In the genomic region with DNA sequence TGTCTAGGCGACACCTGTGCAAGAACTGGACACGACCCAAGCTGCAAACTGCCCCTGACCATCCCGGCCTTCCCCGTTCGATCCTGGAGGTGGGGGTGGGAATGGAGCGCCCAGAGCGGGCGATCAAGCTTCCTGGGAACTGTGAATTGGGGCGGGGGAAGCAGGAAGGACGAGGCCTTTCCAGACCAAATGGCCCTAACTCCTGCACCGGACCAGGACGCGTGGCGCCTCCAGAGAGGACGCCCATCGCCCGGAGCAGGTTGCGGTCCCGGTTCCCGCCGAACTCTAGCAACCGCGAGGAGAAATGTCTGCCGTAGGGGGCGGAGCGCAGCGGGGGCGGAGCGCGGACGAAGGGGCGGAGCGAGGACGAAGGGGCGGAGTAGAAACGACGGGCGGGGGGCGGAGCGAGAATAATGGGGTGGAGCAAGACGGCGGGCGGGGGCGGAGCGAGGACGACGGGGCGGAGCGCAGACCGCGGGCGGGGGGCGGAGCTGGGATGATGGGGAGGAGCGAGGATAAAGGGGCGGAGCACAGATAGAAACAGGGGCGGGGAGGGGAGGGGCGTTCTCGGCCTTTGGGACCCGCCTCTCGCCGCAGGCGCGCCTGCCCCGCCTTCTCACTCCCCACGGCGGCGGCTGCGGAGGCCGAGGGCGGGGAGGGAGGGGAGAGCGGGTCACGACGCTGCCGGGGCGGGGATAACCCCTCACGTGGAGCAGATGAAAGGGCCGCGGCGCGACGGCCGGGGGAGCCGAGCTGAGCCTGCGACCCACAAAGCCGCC, we compare ENCODE assay signal across 1 cellular context.
A peak's percentile ranks its signal among the peaks of the same experiment; 100 is the strongest.
TF ChIP-seq lines count a peak whose summit lies in the region.

A gene (plus strand): TSS at position 695 of the 779 bp plus-strand sequence. CDS start 195 bp downstream, outside the sequence.

TF ChIP-seq in K562, 482 proteins besides CTCF, POLR2A, EP300 and RAD21 (continued from another document and continues in another):
- TF ChIP-seq, protein P1, sequence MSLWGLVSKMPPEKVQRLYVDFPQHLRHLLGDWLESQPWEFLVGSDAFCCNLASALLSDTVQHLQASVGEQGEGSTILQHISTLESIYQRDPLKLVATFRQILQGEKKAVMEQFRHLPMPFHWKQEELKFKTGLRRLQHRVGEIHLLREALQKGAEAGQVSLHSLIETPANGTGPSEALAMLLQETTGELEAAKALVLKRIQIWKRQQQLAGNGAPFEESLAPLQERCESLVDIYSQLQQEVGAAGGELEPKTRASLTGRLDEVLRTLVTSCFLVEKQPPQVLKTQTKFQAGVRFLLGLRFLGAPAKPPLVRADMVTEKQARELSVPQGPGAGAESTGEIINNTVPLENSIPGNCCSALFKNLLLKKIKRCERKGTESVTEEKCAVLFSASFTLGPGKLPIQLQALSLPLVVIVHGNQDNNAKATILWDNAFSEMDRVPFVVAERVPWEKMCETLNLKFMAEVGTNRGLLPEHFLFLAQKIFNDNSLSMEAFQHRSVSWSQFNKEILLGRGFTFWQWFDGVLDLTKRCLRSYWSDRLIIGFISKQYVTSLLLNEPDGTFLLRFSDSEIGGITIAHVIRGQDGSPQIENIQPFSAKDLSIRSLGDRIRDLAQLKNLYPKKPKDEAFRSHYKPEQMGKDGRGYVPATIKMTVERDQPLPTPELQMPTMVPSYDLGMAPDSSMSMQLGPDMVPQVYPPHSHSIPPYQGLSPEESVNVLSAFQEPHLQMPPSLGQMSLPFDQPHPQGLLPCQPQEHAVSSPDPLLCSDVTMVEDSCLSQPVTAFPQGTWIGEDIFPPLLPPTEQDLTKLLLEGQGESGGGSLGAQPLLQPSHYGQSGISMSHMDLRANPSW (CRISPR knock-in tag; IDR thresholded peaks at IDR 0.05) = no peak
- no peak for TF ChIP-seq ZNF586 (CRISPR knock-in tag; conservative IDR thresholded peaks at IDR 0.05)
- no peak for TF ChIP-seq CREBBP (IDR thresholded peaks at IDR 0.05; ENCODE audit: low read depth, low read length)
- no peak for TF ChIP-seq ZBTB1 (CRISPR knock-in tag; IDR thresholded peaks at IDR 0.05; ENCODE audit: borderline replicate concordance, low read depth)
- TF ChIP-seq ESRRA (IDR thresholded peaks at IDR 0.05; ENCODE audit: borderline replicate concordance, low read depth) = peak; percentile 14; the same call in 1 of the 2 replicates
- TF ChIP-seq ARHGAP35 (IDR thresholded peaks at IDR 0.05; ENCODE audit: partially characterized antibody) = no peak
- TF ChIP-seq ZNF140 (CRISPR knock-in tag; IDR thresholded peaks at IDR 0.05) = no peak
- TF ChIP-seq, protein P2, sequence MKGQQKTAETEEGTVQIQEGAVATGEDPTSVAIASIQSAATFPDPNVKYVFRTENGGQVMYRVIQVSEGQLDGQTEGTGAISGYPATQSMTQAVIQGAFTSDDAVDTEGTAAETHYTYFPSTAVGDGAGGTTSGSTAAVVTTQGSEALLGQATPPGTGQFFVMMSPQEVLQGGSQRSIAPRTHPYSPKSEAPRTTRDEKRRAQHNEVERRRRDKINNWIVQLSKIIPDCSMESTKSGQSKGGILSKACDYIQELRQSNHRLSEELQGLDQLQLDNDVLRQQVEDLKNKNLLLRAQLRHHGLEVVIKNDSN (CRISPR knock-in tag; IDR thresholded peaks at IDR 0.05) = peak; percentile 53; the same call in 1 of the 2 replicates
- TF ChIP-seq SAFB2 (IDR thresholded peaks at IDR 0.05; ENCODE audit: borderline replicate concordance, low read depth, low read length, severe bottlenecking) = no peak
- TF ChIP-seq TCF7 (IDR thresholded peaks at IDR 0.05; ENCODE audit: borderline replicate concordance) = peak; percentile 86; the same call in 1 of the 2 replicates
- TF ChIP-seq ZNF311 (CRISPR knock-in tag; IDR thresholded peaks at IDR 0.05) = no peak
- TF ChIP-seq BACH1 (tag; IDR thresholded peaks at IDR 0.05) = no peak
- TF ChIP-seq ZNF384 (IDR thresholded peaks at IDR 0.05; ENCODE audit: low read depth, low read length) = no peak
- TF ChIP-seq, protein P3, sequence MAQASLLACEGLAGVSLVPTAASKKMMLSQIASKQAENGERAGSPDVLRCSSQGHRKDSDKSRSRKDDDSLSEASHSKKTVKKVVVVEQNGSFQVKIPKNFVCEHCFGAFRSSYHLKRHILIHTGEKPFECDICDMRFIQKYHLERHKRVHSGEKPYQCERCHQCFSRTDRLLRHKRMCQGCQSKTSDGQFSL (CRISPR knock-in tag; IDR thresholded peaks at IDR 0.05) = 0 out of 2 replicates have a peak, but pooled peaks have one; percentile 21
- TF ChIP-seq, protein P3 (tag; IDR thresholded peaks at IDR 0.05) = no peak
- TF ChIP-seq ZNF717 (CRISPR knock-in tag; IDR thresholded peaks at IDR 0.05) = no peak
- TF ChIP-seq TAF9B (IDR thresholded peaks at IDR 0.05; ENCODE audit: partially characterized antibody) = peak; percentile 39
- no peak for TF ChIP-seq CHCHD3 (CRISPR knock-in tag; IDR thresholded peaks at IDR 0.05)
- TF ChIP-seq TOE1 (IDR thresholded peaks at IDR 0.05; ENCODE audit: borderline replicate concordance) = no peak
- TF ChIP-seq TOE1 (CRISPR knock-in tag; IDR thresholded peaks at IDR 0.05; ENCODE audit: borderline replicate concordance, low read depth) = no peak
- TF ChIP-seq KDM2B (CRISPR knock-in tag; IDR thresholded peaks at IDR 0.05) = no peak
- TF ChIP-seq, protein P4, sequence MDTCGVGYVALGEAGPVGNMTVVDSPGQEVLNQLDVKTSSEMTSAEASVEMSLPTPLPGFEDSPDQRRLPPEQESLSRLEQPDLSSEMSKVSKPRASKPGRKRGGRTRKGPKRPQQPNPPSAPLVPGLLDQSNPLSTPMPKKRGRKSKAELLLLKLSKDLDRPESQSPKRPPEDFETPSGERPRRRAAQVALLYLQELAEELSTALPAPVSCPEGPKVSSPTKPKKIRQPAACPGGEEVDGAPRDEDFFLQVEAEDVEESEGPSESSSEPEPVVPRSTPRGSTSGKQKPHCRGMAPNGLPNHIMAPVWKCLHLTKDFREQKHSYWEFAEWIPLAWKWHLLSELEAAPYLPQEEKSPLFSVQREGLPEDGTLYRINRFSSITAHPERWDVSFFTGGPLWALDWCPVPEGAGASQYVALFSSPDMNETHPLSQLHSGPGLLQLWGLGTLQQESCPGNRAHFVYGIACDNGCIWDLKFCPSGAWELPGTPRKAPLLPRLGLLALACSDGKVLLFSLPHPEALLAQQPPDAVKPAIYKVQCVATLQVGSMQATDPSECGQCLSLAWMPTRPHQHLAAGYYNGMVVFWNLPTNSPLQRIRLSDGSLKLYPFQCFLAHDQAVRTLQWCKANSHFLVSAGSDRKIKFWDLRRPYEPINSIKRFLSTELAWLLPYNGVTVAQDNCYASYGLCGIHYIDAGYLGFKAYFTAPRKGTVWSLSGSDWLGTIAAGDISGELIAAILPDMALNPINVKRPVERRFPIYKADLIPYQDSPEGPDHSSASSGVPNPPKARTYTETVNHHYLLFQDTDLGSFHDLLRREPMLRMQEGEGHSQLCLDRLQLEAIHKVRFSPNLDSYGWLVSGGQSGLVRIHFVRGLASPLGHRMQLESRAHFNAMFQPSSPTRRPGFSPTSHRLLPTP (IDR thresholded peaks at IDR 0.05; ENCODE audit: borderline replicate concordance, extremely low read depth, insufficient read length) = no peak
- TF ChIP-seq EHMT2 (IDR thresholded peaks at IDR 0.05) = no peak; the same call in 1 of the 2 replicates
- TF ChIP-seq ZC3H8 (IDR thresholded peaks at IDR 0.05) = no peak
- TF ChIP-seq PHF8 (IDR thresholded peaks at IDR 0.05; ENCODE audit: borderline replicate concordance, low read length) = peak; percentile 79
- TF ChIP-seq, protein P5, sequence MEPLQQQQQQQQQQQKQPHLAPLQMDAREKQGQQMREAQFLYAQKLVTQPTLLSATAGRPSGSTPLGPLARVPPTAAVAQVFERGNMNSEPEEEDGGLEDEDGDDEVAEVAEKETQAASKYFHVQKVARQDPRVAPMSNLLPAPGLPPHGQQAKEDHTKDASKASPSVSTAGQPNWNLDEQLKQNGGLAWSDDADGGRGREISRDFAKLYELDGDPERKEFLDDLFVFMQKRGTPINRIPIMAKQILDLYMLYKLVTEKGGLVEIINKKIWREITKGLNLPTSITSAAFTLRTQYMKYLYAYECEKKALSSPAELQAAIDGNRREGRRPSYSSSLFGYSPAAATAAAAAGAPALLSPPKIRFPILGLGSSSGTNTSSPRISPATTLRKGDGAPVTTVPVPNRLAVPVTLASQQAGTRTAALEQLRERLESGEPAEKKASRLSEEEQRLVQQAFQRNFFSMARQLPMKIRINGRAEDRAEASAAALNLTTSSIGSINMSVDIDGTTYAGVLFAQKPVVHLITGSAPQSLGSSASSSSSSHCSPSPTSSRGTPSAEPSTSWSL (CRISPR knock-in tag; IDR thresholded peaks at IDR 0.05; ENCODE audit: borderline replicate concordance) = no peak
- TF ChIP-seq SAFB (IDR thresholded peaks at IDR 0.05; ENCODE audit: borderline replicate concordance, low read depth, low read length) = no peak
- TF ChIP-seq, protein P6, sequence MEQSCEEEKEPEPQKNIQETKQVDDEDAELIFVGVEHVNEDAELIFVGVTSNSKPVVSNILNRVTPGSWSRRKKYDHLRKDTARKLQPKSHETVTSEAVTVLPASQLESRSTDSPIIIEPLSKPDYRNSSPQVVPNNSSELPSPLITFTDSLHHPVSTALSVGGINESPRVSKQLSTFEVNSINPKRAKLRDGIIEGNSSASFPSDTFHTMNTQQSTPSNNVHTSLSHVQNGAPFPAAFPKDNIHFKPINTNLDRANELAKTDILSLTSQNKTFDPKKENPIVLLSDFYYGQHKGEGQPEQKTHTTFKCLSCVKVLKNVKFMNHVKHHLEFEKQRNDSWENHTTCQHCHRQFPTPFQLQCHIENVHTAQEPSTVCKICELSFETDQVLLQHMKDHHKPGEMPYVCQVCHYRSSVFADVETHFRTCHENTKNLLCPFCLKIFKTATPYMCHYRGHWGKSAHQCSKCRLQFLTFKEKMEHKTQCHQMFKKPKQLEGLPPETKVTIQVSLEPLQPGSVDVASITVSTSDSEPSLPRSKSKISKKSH (CRISPR knock-in tag; IDR thresholded peaks at IDR 0.05) = no peak
- TF ChIP-seq ZNF217 (CRISPR knock-in tag; IDR thresholded peaks at IDR 0.05) = no peak
- TF ChIP-seq EP400 (IDR thresholded peaks at IDR 0.05) = peak; percentile 75
- no peak for TF ChIP-seq POLR3G (IDR thresholded peaks at IDR 0.05; ENCODE audit: extremely low read depth, insufficient read length, insufficient replicate concordance)
- peak; percentile 76 for TF ChIP-seq L3MBTL2 (IDR thresholded peaks at IDR 0.05)
- TF ChIP-seq FOXA3 (CRISPR knock-in tag; conservative IDR thresholded peaks at IDR 0.05 in 1 of 2, IDR thresholded peaks at IDR 0.05 in 1 of 2) = no peak
- no peak for TF ChIP-seq ZNF133 (CRISPR knock-in tag; IDR thresholded peaks at IDR 0.05)
- TF ChIP-seq ZNF23 (CRISPR knock-in tag; IDR thresholded peaks at IDR 0.05) = no peak
- no peak for TF ChIP-seq HNRNPH1 (optimal IDR thresholded peaks at IDR 0.05; ENCODE audit: low read depth, low read length)
- no peak for TF ChIP-seq PTTG1 (tag; IDR thresholded peaks at IDR 0.05; ENCODE audit: low read depth)
- no peak for TF ChIP-seq HNRNPK (IDR thresholded peaks at IDR 0.05; ENCODE audit: low read depth, low read length, poor library complexity, severe bottlenecking)
- TF ChIP-seq DMBX1 (CRISPR knock-in tag; IDR thresholded peaks at IDR 0.05; ENCODE audit: borderline replicate concordance) = no peak
- TF ChIP-seq ARID2 (IDR thresholded peaks at IDR 0.05) = no peak
- no peak for TF ChIP-seq ZNF551 (CRISPR knock-in tag; IDR thresholded peaks at IDR 0.05)
- no peak for TF ChIP-seq NELFE (IDR thresholded peaks at IDR 0.05; ENCODE audit: insufficient read depth, insufficient read length)
- TF ChIP-seq, protein P7, sequence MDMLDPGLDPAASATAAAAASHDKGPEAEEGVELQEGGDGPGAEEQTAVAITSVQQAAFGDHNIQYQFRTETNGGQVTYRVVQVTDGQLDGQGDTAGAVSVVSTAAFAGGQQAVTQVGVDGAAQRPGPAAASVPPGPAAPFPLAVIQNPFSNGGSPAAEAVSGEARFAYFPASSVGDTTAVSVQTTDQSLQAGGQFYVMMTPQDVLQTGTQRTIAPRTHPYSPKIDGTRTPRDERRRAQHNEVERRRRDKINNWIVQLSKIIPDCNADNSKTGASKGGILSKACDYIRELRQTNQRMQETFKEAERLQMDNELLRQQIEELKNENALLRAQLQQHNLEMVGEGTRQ (CRISPR knock-in tag; IDR thresholded peaks at IDR 0.05) = peak; percentile 76
- TF ChIP-seq ZFX (CRISPR knock-in tag; IDR thresholded peaks at IDR 0.05) = peak; percentile 67
- no peak for TF ChIP-seq PRMT5 (CRISPR knock-in tag; IDR thresholded peaks at IDR 0.05)
- no peak for TF ChIP-seq TGIF2 (CRISPR knock-in tag; IDR thresholded peaks at IDR 0.05)
- TF ChIP-seq, protein P8, sequence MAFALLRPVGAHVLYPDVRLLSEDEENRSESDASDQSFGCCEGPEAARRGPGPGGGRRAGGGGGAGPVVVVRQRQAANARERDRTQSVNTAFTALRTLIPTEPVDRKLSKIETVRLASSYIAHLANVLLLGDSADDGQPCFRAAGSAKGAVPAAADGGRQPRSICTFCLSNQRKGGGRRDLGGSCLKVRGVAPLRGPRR (CRISPR knock-in tag; IDR thresholded peaks at IDR 0.05) = no peak
- TF ChIP-seq RNF2 (IDR thresholded peaks at IDR 0.05) = no peak
- TF ChIP-seq KAT7 (CRISPR knock-in tag; IDR thresholded peaks at IDR 0.05; ENCODE audit: borderline replicate concordance) = no peak; the same call in 1 of the 2 replicates
- TF ChIP-seq, protein P9, sequence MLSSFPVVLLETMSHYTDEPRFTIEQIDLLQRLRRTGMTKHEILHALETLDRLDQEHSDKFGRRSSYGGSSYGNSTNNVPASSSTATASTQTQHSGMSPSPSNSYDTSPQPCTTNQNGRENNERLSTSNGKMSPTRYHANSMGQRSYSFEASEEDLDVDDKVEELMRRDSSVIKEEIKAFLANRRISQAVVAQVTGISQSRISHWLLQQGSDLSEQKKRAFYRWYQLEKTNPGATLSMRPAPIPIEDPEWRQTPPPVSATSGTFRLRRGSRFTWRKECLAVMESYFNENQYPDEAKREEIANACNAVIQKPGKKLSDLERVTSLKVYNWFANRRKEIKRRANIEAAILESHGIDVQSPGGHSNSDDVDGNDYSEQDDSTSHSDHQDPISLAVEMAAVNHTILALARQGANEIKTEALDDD (IDR thresholded peaks at IDR 0.05) = no peak
- TF ChIP-seq STAG1 (CRISPR knock-in tag; IDR thresholded peaks at IDR 0.05; ENCODE audit: borderline replicate concordance) = no peak
- TF ChIP-seq FIP1L1 (IDR thresholded peaks at IDR 0.05; ENCODE audit: low read depth, low read length, poor library complexity, severe bottlenecking) = no peak
- TF ChIP-seq PCBP1 (IDR thresholded peaks at IDR 0.05; ENCODE audit: low read depth, low read length, poor library complexity, severe bottlenecking) = no peak
- TF ChIP-seq POU5F1 (IDR thresholded peaks at IDR 0.05; ENCODE audit: borderline replicate concordance, low read depth, low read length, partially characterized antibody) = no peak
- no peak for TF ChIP-seq NCOA6 (IDR thresholded peaks at IDR 0.05)
